32 cellular contexts compared by ENCODE assay signal in the genomic region with DNA sequence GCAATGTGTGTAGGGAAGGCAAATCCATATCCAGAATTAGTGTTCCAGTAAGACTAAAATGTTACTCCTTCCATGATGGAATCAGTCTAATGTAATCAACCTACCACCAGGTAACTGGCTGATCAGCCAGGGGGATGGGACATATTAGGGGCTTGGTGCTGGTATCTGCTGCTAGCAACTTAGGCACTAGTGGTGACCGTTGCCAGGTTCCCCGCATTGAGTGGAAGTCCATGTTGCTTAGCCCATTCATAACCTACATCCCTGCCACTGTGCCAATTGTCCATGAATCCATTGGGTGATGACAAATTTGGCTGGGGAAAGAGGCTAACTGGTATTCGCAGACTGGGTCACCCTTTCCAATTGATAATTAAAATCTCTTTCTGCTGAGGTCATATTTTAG.
"Had no signal": no experiment of that assay in that cellular context is flagged by ENCODE, and none has a peak within 500 bp of the region (broad histone marks: within the 10 kb centered on the region; RNA-seq: fewer than 3 reads in every experiment).

No MANE protein-coding gene starts in this region.

- H3K9me3 ChIP-seq: adrenal gland, ascending aorta, body of pancreas, breast epithelium had no signal

- H3K36me3 ChIP-seq: adrenal gland, ascending aorta, brain microvascular endothelial cell, cardiac muscle cell had no signal

- FAIRE-seq: astrocyte, bronchial epithelial cell had no signal

- H3K4me1 ChIP-seq: adrenal gland, ascending aorta, body of pancreas, breast epithelium had no signal

- H3K27ac ChIP-seq: adrenal gland, ascending aorta, body of pancreas, brain microvascular endothelial cell, breast epithelium, cardiac muscle cell had no signal

- H3K4me3 ChIP-seq: adrenal gland, ascending aorta, body of pancreas, breast epithelium, cardiac muscle cell had no signal

- DNase-seq: activated effector memory CD4-positive, alpha-beta T cell treated with anti-CD3 and anti-CD28 coated beads, Interleukin-2, amount 50 U/mL, for 16 hours; activated effector memory CD4-positive, alpha-beta T cell treated with Interleukin-2 at 50 U/mL for 16 hours; activated gamma-delta T cell; activated gamma-delta T cell treated with Interleukin-2 at 50 U/mL for 16 hours; activated naive CD4-positive, alpha-beta T cell; activated naive CD4-positive, alpha-beta T cell treated with anti-CD3 and anti-CD28 coated beads for 36 hours; activated naive CD4-positive, alpha-beta T cell treated with anti-CD3 and anti-CD28 coated beads, Interleukin-2, amount 10 ng/mL, durations not matched to agents 7 days and 5 days; activated naive CD4-positive, alpha-beta T cell treated with anti-CD3 and anti-CD28 coated beads, Interleukin-2, amount 50 U/mL, for 16 hours; activated naive CD4-positive, alpha-beta T cell treated with Interleukin-2 at 50 U/mL for 16 hours; activated naive CD8-positive, alpha-beta T cell treated with anti-CD3 and anti-CD28 coated beads for 36 hours; activated naive CD8-positive, alpha-beta T cell treated with anti-CD3 and anti-CD28 coated beads, Interleukin-2, amount 10 ng/mL, durations not matched to agents 7 days and 5 days; activated naive CD8-positive, alpha-beta T cell treated with anti-CD3 and anti-CD28 coated beads, Interleukin-2, amount 50 U/mL, for 24 hours; activated T-cell treated with anti-CD3 and anti-CD28 coated beads, Interleukin-2, amount 50 U/mL, for 1 hour; activated T-cell treated with anti-CD3 and anti-CD28 coated beads, Interleukin-2, amount 50 U/mL, for 24 hours; activated T-cell treated with anti-CD3 and anti-CD28 coated beads, Interleukin-2, amount 50 U/mL, for 4 hours; activated T-cell treated with anti-CD3 and anti-CD28 coated beads, Interleukin-2, amount 50 U/mL, for 48 hours; activated T-cell treated with anti-CD3 and anti-CD28 coated beads, Interleukin-2, amount 50 U/mL, for 72 hours; adrenal gland; amniotic stem cell; amygdala; anterior cingulate cortex; aorta; body of pancreas; brain microvascular endothelial cell; caudate nucleus; central memory CD4-positive, alpha-beta T cell; cerebellar nuclear complex had no signal
